ENCODE assay signal across 8 cellular contexts in the genomic region with DNA sequence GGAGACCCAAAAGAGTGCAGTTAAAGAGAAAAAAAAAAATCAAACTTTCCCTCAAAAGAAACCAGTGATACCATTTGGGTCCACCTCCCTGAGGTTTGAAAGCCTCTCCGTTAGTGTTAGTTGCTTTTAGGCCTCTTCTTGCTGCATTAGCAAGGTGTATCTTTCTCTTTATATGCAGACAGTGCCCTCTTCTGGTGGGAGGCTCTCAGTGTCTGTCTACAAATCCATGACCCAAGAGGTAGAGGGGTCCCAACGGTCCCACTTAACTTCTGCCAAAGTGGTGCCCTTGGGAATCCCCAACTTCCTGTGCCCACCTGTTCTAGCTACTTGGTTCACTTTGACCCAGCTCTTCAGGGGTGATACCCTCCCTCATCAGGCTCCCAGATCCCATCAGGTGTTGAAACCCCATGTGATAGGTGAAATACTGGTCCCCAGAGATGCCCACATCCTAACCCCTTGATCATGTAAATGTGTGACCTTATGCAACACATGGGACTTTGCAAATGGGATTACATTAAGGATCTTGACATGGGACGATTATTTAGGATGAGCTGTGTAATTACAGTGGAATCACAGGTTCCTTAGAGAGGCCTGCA.
A peak's percentile ranks its signal among the peaks of the same experiment; 100 is the strongest.
DNase-seq lines count a peak whose midpoint lies in the region; ATAC-seq and TF ChIP-seq lines count a peak whose summit lies in the region.

No MANE protein-coding gene starts in this region.

- in situ Hi-C loops in KBM-7 (cut with MboI; ENCODE audit: low pct_unique_long_range_greater_than_20kb, low sequenced_read_pairs) (no loop called here), transverse colon (cut with MboI; ENCODE audit: low pct_ligation_motif_present in 1 of 4, low pct_unique_long_range_greater_than_20kb in 1 of 4, low sequenced_read_pairs in 3 of 4) (no loop called here)

- DNase-seq in BE2C (peak; percentile 7), KBM-7 (peak; percentile 89), kidney epithelial cell (ENCODE audit: low read depth) (no peak), transverse colon (peak; percentile 22), DMS53 treated with DMSO at 0.1 percent for 48 hours (lab: John Stamatoyannopoulos, UW; ENCODE audit: unreplicated experiment) (no peak), SKM-1 (lab: John Stamatoyannopoulos, UW; ENCODE audit: unreplicated experiment) (no peak)
- DNase-seq in activated naive CD4-positive, alpha-beta T cell treated with anti-CD3 and anti-CD28 coated beads, Interleukin-2, amount 50 U/mL, for 72 hours (ENCODE audit: low spot score in 2 of 2) = peak in 1 of 2 donors; percentile 57

- ATAC-seq in GM19468 (IDR thresholded peaks at IDR 0.05; ENCODE audit: extremely low read depth, unreplicated experiment) = peak; percentile 60
- ATAC-seq in activated naive CD4-positive, alpha-beta T cell treated with anti-CD3 and anti-CD28 coated beads, Interleukin-2, amount 50 U/mL, for 72 hours = peak; percentile 47 to 74

- intact Hi-C loops in transverse colon (cut with DNase I; ENCODE audit: low total_unique reads) = no loop called here

- no peak overlapping the region for H3K4me3 ChIP-seq in BE2C (ENCODE audit: low read depth, low read length)
- no peak overlapping the region for H3K4me3 ChIP-seq in kidney epithelial cell (ENCODE audit: low read depth, low read length)
- H3K4me3 ChIP-seq in transverse colon = no peak overlapping the region

- H3K4me1 ChIP-seq in BE2C = no peaks in the 10 kb centered on the region
- no peaks in the 10 kb centered on the region for H3K4me1 ChIP-seq in transverse colon

- H3K36me3 Mint-ChIP-seq in activated naive CD4-positive, alpha-beta T cell treated with anti-CD3 and anti-CD28 coated beads, Interleukin-2, amount 50 U/mL, for 72 hours = peaks cover 71 to 80% of the 10 kb centered on the region in 2 donors

- TF ChIP-seq EP300 in transverse colon (IDR thresholded peaks at IDR 0.05; ENCODE audit: low read depth) = no peak

- peak overlapping the region; percentile 63 to 96 for H3K27ac Mint-ChIP-seq in activated naive CD4-positive, alpha-beta T cell treated with anti-CD3 and anti-CD28 coated beads, Interleukin-2, amount 50 U/mL, for 72 hours

- H3K27me3 ChIP-seq in BE2C = no peaks in the 10 kb centered on the region
- no peaks in the 10 kb centered on the region for H3K27me3 ChIP-seq in kidney epithelial cell (ENCODE audit: control insufficient read depth, insufficient read depth, low read length)
- H3K27me3 ChIP-seq in transverse colon = no peaks in the 10 kb centered on the region

- peak; percentile 23; the same call in 1 of the 2 replicates for TF ChIP-seq CTCF in BE2C (IDR thresholded peaks at IDR 0.05; ENCODE audit: low read depth, low read length)
- TF ChIP-seq CTCF in kidney epithelial cell (IDR thresholded peaks at IDR 0.05; ENCODE audit: insufficient read depth, low read length, poor library complexity, severe bottlenecking) = peak; percentile 56
- TF ChIP-seq CTCF in transverse colon (IDR thresholded peaks at IDR 0.05) = peak; percentile 21 to 42 (median 34)

- H3K9me3 ChIP-seq in BE2C (no peaks in the 10 kb centered on the region), transverse colon (no peaks in the 10 kb centered on the region)

- no peak for TF ChIP-seq POLR2A in transverse colon (IDR thresholded peaks at IDR 0.05)

- H3K36me3 ChIP-seq in BE2C = no peaks in the 10 kb centered on the region
- H3K36me3 ChIP-seq in kidney epithelial cell (ENCODE audit: control insufficient read depth, insufficient read depth, low read length) = peaks cover 2% of the 10 kb centered on the region
- peaks cover 0 to 13% (median 3%) of the 10 kb centered on the region in 4 donors for H3K36me3 ChIP-seq in transverse colon

- peaks cover 37 to 49% of the 10 kb centered on the region in 2 donors for H3K9me3 Mint-ChIP-seq in activated naive CD4-positive, alpha-beta T cell treated with anti-CD3 and anti-CD28 coated beads, Interleukin-2, amount 50 U/mL, for 72 hours

- H3K27ac ChIP-seq in transverse colon = no peak overlapping the region

- 48 to 55% methylated on average over 3 of the region's 3 CpGs for WGBS in transverse colon (ENCODE audit: low coverage in 1 of 2), 2 donors

Comparison
In these comparisons a context has a peak if more than half of its experiments do, and no peak if none do; other contexts are left out.
1. DNase-seq: peak in BE2C (single experiment), KBM-7 (single experiment) and transverse colon (single experiment); none in kidney epithelial cell (single experiment), DMS53 treated with DMSO at 0.1 percent for 48 hours (single experiment) and SKM-1 (single experiment).
2. Peak in every context shown above with its lines, with median percentiles within 50 percentile points of each other: CTCF ChIP-seq.